In genomic region chr19:48899386-48899749, GRCh38 we compare ENCODE assay signal across 7 cellular contexts. TPM values are rescaled to one million over a fixed set of nuclear protein-coding genes. Genes with fewer than 3 reads are reported as not detected.
DNase-seq lines count a peak whose midpoint lies in the region; ATAC-seq and TF ChIP-seq lines count a peak whose summit lies in the region.
"Not testable (repeated sequence)": the region's sequence is repeated elsewhere in the genome, so short reads cannot be mapped to it uniquely, and the experiment has no call there.
"Had no signal": no experiment of that assay in that cellular context is flagged by ENCODE, and none has a peak within 500 bp of the region (broad histone marks: within the 10 kb centered on the region; RNA-seq: fewer than 3 reads in every experiment).

No MANE protein-coding gene starts in this region.

- peaks cover 31 to 34% (median 33%) of the 10 kb centered on the region in 3 donors for H3K27me3 Mint-ChIP-seq in CD14-positive monocyte (ENCODE audit: low read depth in 3 of 3)
- H3K27me3 Mint-ChIP-seq in activated naive CD8-positive, alpha-beta T cell; stimulated activated naive CD8-positive, alpha-beta T cell treated with anti-CD3 and anti-CD28 coated beads, Interleukin-15, Interleukin-2, amounts not matched to agents 100 ng/mL and 50 ng/mL, for 24 hours: not testable (repeated sequence)

- H3K4me3 Mint-ChIP-seq in CD14-positive monocyte: peak overlapping the region in 1 of 2 donors; percentile 75
- peak overlapping the region; percentile 71 for H3K4me3 Mint-ChIP-seq in activated naive CD8-positive, alpha-beta T cell
- H3K4me3 Mint-ChIP-seq in stimulated activated naive CD8-positive, alpha-beta T cell treated with anti-CD3 and anti-CD28 coated beads, Interleukin-15, Interleukin-2, amounts not matched to agents 100 ng/mL and 50 ng/mL, for 24 hours: peak overlapping the region; percentile 96

- not testable (repeated sequence) for H4K20me1 ChIP-seq in PC-3 (ENCODE audit: low read length)

- not testable (repeated sequence) for H3K27me3 ChIP-seq in PC-3 (ENCODE audit: low read length)
- peaks cover 12% of the 10 kb centered on the region for H3K27me3 ChIP-seq in mononuclear cell (ENCODE audit: insufficient read depth, low read length)

- not testable (repeated sequence) for H3K36me3 ChIP-seq in PC-3 (ENCODE audit: low read depth, low read length)

- H3K9me2 ChIP-seq in PC-3 (replicated peaks; ENCODE audit: low read length): not testable (repeated sequence)

- peaks cover 17% of the 10 kb centered on the region for H3K79me2 ChIP-seq in PC-3 (ENCODE audit: low read length)

- POLR2A ChIA-PET in PC-3 (lab: Charles Lee; ENCODE audit: unreplicated experiment): not testable (repeated sequence)

- CTCF ChIA-PET in PC-3 (lab: Charles Lee): not testable (repeated sequence)

- peaks cover 32% of the 10 kb centered on the region for H3K4me1 Mint-ChIP-seq in CD14-positive monocyte
- peaks cover 39% of the 10 kb centered on the region for H3K4me1 Mint-ChIP-seq in activated naive CD8-positive, alpha-beta T cell (ENCODE audit: low read depth)
- H3K4me1 Mint-ChIP-seq in stimulated activated naive CD8-positive, alpha-beta T cell treated with anti-CD3 and anti-CD28 coated beads, Interleukin-15, Interleukin-2, amounts not matched to agents 100 ng/mL and 50 ng/mL, for 24 hours (ENCODE audit: low read depth): peaks cover 44% of the 10 kb centered on the region

- H3K36me3 Mint-ChIP-seq in CD14-positive monocyte: peaks cover 12 to 18% of the 10 kb centered on the region in 2 donors
- not testable (repeated sequence) for H3K36me3 Mint-ChIP-seq in activated naive CD8-positive, alpha-beta T cell; stimulated activated naive CD8-positive, alpha-beta T cell treated with anti-CD3 and anti-CD28 coated beads, Interleukin-15, Interleukin-2, amounts not matched to agents 100 ng/mL and 50 ng/mL, for 24 hours (ENCODE audit: low read depth)

- not testable (repeated sequence) for H3K4me1 ChIP-seq in PC-3 (ENCODE audit: insufficient read depth, low read length)
- H3K4me1 ChIP-seq in mononuclear cell (ENCODE audit: insufficient read depth, low read length): peaks cover 38% of the 10 kb centered on the region

- not testable (repeated sequence) for H3K27ac ChIP-seq in PC-3 (ENCODE audit: low read length)

- H3K9ac ChIP-seq in PC-3 (ENCODE audit: low read length): peak overlapping the region; percentile 85; the same call in 1 of the 2 replicates

- peaks cover 0 to 19% (median 7%) of the 10 kb centered on the region in 7 donors for H3K9me3 Mint-ChIP-seq in CD14-positive monocyte
- not testable (repeated sequence) for H3K9me3 Mint-ChIP-seq in activated naive CD8-positive, alpha-beta T cell (ENCODE audit: low read depth); stimulated activated naive CD8-positive, alpha-beta T cell treated with anti-CD3 and anti-CD28 coated beads, Interleukin-15, Interleukin-2, amounts not matched to agents 100 ng/mL and 50 ng/mL, for 24 hours

- not testable (repeated sequence) for ATAC-seq in PC-3

- not testable (repeated sequence) for H3K9me3 ChIP-seq in PC-3 (ENCODE audit: low read length); mononuclear cell (ENCODE audit: low read depth, low read length)

- intact Hi-C loops in CD14-positive monocyte (cut with micrococcal nuclease): loop anchor here in 1 of 2 donors (5.0 kb wide), 1 partner anchor 73 kb away; no protein-coding TSS in a partner anchor
- intact Hi-C loops in PC-3 (cut with micrococcal nuclease): not testable (repeated sequence)

- not testable (repeated sequence) for DNase-seq in CD14-positive monocyte (ENCODE audit: low spot score); PC-3; epithelial cell of proximal tubule (ENCODE audit: low read depth)

- H3K4me3 ChIP-seq in PC-3 (ENCODE audit: low read length): peak overlapping the region; percentile 91; the same call in 1 of the 2 replicates
- peak overlapping the region; percentile 98 for H3K4me3 ChIP-seq in epithelial cell of proximal tubule (ENCODE audit: low read depth, low read length)
- peak overlapping the region; percentile 97 for H3K4me3 ChIP-seq in mononuclear cell (ENCODE audit: low read length)

- not testable (repeated sequence) for BruUV-seq in PC-3 (replicated peaks; lab: Mats Ljungman, UMichigan)

- not testable (repeated sequence) for H3F3A ChIP-seq in PC-3 (ENCODE audit: low read length, unreplicated experiment)

- TF ChIP-seq CTCF in CD14-positive monocyte (IDR thresholded peaks at IDR 0.05); PC-3 (conservative IDR thresholded peaks at IDR 0.05; ENCODE audit: low read depth, low read length); epithelial cell of proximal tubule (conservative IDR thresholded peaks at IDR 0.05; ENCODE audit: low read depth, low read length): not testable (repeated sequence)

- H3K27ac Mint-ChIP-seq in CD14-positive monocyte: peak overlapping the region in 4 of 7 donors; percentile 61 to 92 (median 72)
- H3K27ac Mint-ChIP-seq in activated naive CD8-positive, alpha-beta T cell: peak overlapping the region; percentile 83
- peak overlapping the region; percentile 97 for H3K27ac Mint-ChIP-seq in stimulated activated naive CD8-positive, alpha-beta T cell treated with anti-CD3 and anti-CD28 coated beads, Interleukin-15, Interleukin-2, amounts not matched to agents 100 ng/mL and 50 ng/mL, for 24 hours

- peak overlapping the region; percentile 95 for H3K4me2 ChIP-seq in PC-3 (ENCODE audit: low read length)

- H2AFZ ChIP-seq in PC-3 (ENCODE audit: low read length): not testable (repeated sequence)

RNA-seq across cellular contexts. Expression of gene NUCB1, which starts 0.7 kb away (rescaled TPM):
- 100 to 1,000 TPM in 1 of 2 donors, 10 to 100 TPM in 1; 80.9 to 108 TPM for polyA plus RNA-seq in CD14-positive monocyte
- total RNA-seq in PC-3 (2014; rRNA removed) (137 and 138 TPM in 2 replicates), epithelial cell of proximal tubule (142 and 250 TPM in 2 replicates), mononuclear cell (166 TPM)

RNA-seq across cellular contexts. Expression of gene TULP2, which starts 0.8 kb away (rescaled TPM):
- polyA plus RNA-seq in CD14-positive monocyte: not detected
- total RNA-seq in PC-3 (2014; rRNA removed) (not detected in 2 replicates), epithelial cell of proximal tubule (not detected in 2 replicates), mononuclear cell (0.31 TPM)
- total RNA-seq: T-helper 1 cell treated with Interleukin-12 subunit alpha and Interleukin-12 subunit beta and Interleukin-4 antibody, amounts not matched to agents 30 ng/mL and 1 ng/mL, for 36 hours had no signal

RNA-seq across cellular contexts. Expression of gene PPP1R15A, which starts 27.1 kb away (rescaled TPM):
- 100 to 1,000 TPM; 127 to 169 TPM for polyA plus RNA-seq in CD14-positive monocyte
- 78.0 and 105 TPM in 2 replicates for total RNA-seq in PC-3 (2014; rRNA removed)
- 23.9 and 32.2 TPM in 2 replicates for total RNA-seq in epithelial cell of proximal tubule
- total RNA-seq in mononuclear cell: 644 TPM

RNA-seq across cellular contexts. Expression of gene PLEKHA4, which starts 31.0 kb away (rescaled TPM):
- 1 to 10 TPM; 1.1 to 1.5 TPM for polyA plus RNA-seq in CD14-positive monocyte
- total RNA-seq in PC-3 (2014; rRNA removed): 0.63 and 1.2 TPM in 2 replicates
- total RNA-seq in epithelial cell of proximal tubule: 1.8 and 5.0 TPM in 2 replicates
- 1.3 TPM for total RNA-seq in mononuclear cell

RNA-seq across cellular contexts. Expression of gene DHDH, which starts 34.1 kb away (rescaled TPM):
- under 1 TPM in 1 of 2 donors, not detected in 1; 0.38 TPM for polyA plus RNA-seq in CD14-positive monocyte
- 1.6 and 1.8 TPM in 2 replicates for total RNA-seq in PC-3 (2014; rRNA removed)
- 0.07 and 0.35 TPM in 2 replicates for total RNA-seq in epithelial cell of proximal tubule
- total RNA-seq in mononuclear cell: 0.21 TPM
- total RNA-seq: T-helper 1 cell treated with Interleukin-12 subunit alpha and Interleukin-12 subunit beta and Interleukin-4 antibody, amounts not matched to agents 30 ng/mL and 1 ng/mL, for 36 hours had no signal
